ENCODE assay signal across 8 cellular contexts in the genomic region with DNA sequence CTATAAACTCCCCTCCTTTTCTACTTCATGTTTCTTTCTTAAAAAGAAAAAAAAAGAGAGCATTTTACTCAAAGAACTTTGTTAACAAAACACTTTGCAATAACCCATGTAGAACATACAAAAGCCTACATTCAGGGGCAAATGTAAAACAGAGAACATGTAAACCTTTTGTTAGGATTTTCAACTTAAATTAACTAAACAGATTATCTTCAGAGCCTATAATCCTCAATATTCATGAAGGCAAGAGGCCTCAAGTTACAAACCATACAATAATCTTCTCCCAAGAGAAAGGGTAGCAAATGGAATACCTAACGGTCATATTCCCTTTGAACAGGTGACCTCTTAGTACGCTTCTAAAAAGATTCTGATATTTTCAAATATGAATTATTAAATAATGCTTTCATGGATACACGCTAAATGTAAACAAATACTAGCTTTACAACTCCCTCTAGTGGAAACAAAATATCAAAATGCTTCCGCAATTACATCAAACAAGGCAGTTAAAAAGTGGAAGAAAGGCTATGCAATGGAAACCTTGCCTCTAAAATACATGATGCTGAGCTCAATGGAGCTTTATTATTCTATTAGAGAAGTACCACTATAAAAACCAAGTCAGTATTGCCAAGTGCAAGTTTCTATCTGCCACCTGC. TPM values are rescaled to one million over a fixed set of nuclear protein-coding genes. Genes with fewer than 3 reads are reported as not detected.
DNase-seq lines count a peak whose midpoint lies in the region; ATAC-seq and TF ChIP-seq lines count a peak whose summit lies in the region.

No MANE protein-coding gene starts in this region.

- no peaks in the 10 kb centered on the region for H3K9me3 ChIP-seq in upper lobe of left lung
- no peaks in the 10 kb centered on the region for H3K9me3 ChIP-seq in T-helper 17 cell (ENCODE audit: control insufficient read depth, low read length, poor library complexity, severe bottlenecking)

- 39% methylated on average over 4 of the region's 4 CpGs for WGBS in upper lobe of left lung, 2 donors

- intact Hi-C loops in activated CD8-positive, alpha-beta T cell treated with anti-CD3 and anti-CD28 coated beads for 36 hours (cut with micrococcal nuclease): no loop called here

- TF ChIP-seq CTCF in activated CD8-positive, alpha-beta T cell treated with anti-CD3 and anti-CD28 coated beads for 36 hours (IDR thresholded peaks at IDR 0.05): peak; percentile 47
- TF ChIP-seq CTCF in glutamatergic neuron (IDR thresholded peaks at IDR 0.05; ENCODE audit: partially characterized antibody, unreplicated experiment) (peak; percentile 58), upper lobe of left lung (IDR thresholded peaks at IDR 0.05) (peak in 4 of 6 experiments; percentile 15 to 53 (median 39))

- no peak for ATAC-seq in activated CD8-positive, alpha-beta T cell treated with anti-CD3 and anti-CD28 coated beads for 36 hours
- no peak for ATAC-seq in activated CD8-positive, alpha-beta T cell treated with anti-CD3 and anti-CD28 coated beads, Interleukin-2, amount 10 ng/mL, durations not matched to agents 7 days and 5 days
- peak; percentile 60; the same call in 2 of the 3 replicates for ATAC-seq in SK-N-SH treated with all-trans-retinoic acid at 6 μM for 48 hours
- peak in 1 of 2 donors; percentile 69 for ATAC-seq in upper lobe of left lung (ENCODE audit: low FRiP score in 2 of 2)
- no peak for ATAC-seq in HG02884 (IDR thresholded peaks at IDR 0.05; ENCODE audit: unreplicated experiment)
- no peak for ATAC-seq in T-helper 17 cell

- no peaks in the 10 kb centered on the region for H3K27me3 Mint-ChIP-seq in activated CD8-positive, alpha-beta T cell treated with anti-CD3 and anti-CD28 coated beads for 36 hours
- H3K27me3 Mint-ChIP-seq in activated CD8-positive, alpha-beta T cell treated with anti-CD3 and anti-CD28 coated beads, Interleukin-2, amount 10 ng/mL, durations not matched to agents 7 days and 5 days (ENCODE audit: low read depth): no peaks in the 10 kb centered on the region
- H3K27me3 Mint-ChIP-seq in glutamatergic neuron (ENCODE audit: unreplicated experiment) (peaks cover 4% of the 10 kb centered on the region), T-helper 17 cell (no peaks in the 10 kb centered on the region)
- H3K27me3 Mint-ChIP-seq in activated CD4-positive, alpha-beta T cell treated with anti-CD3 and anti-CD28 coated beads, Interleukin-2, amount 10 ng/mL, durations not matched to agents 7 days and 5 days: no peaks in the 10 kb centered on the region

- H3K4me1 ChIP-seq in upper lobe of left lung: peaks cover 0 to 9% (median 4%) of the 10 kb centered on the region in 4 donors

- H3K4me3 Mint-ChIP-seq in activated CD8-positive, alpha-beta T cell treated with anti-CD3 and anti-CD28 coated beads for 36 hours: no peak overlapping the region
- H3K4me3 Mint-ChIP-seq in activated CD8-positive, alpha-beta T cell treated with anti-CD3 and anti-CD28 coated beads, Interleukin-2, amount 10 ng/mL, durations not matched to agents 7 days and 5 days: no peak overlapping the region
- H3K4me3 Mint-ChIP-seq in glutamatergic neuron (ENCODE audit: unreplicated experiment): no peak overlapping the region
- no peak overlapping the region for H3K4me3 Mint-ChIP-seq in activated CD4-positive, alpha-beta T cell treated with anti-CD3 and anti-CD28 coated beads, Interleukin-2, amount 10 ng/mL, durations not matched to agents 7 days and 5 days
- no peak overlapping the region for H3K4me3 Mint-ChIP-seq in T-helper 17 cell

- no peaks in the 10 kb centered on the region for H3K27me3 ChIP-seq in upper lobe of left lung

- no peak for TF ChIP-seq POLR2A in upper lobe of left lung (IDR thresholded peaks at IDR 0.05)

- DNase-seq in activated CD8-positive, alpha-beta T cell treated with anti-CD3 and anti-CD28 coated beads for 36 hours: no peak
- no peak for DNase-seq in activated CD8-positive, alpha-beta T cell treated with anti-CD3 and anti-CD28 coated beads, Interleukin-2, amount 10 ng/mL, durations not matched to agents 7 days and 5 days
- no peak for DNase-seq in glutamatergic neuron
- DNase-seq in upper lobe of left lung: no peak
- no peak for DNase-seq in activated CD4-positive, alpha-beta T cell treated with anti-CD3 and anti-CD28 coated beads, Interleukin-2, amount 10 ng/mL, durations not matched to agents 7 days and 5 days
- DNase-seq in T-helper 17 cell: no peak

- POLR2A ChIA-PET in activated CD8-positive, alpha-beta T cell treated with anti-CD3 and anti-CD28 coated beads for 36 hours (lab: Charles Lee): interaction anchor here (1.5 kb wide), 1 partner anchor 10 kb away, joined by 4 read pairs; the partner anchor contains the start of gene CEP152
- POLR2A ChIA-PET in activated CD8-positive, alpha-beta T cell treated with anti-CD3 and anti-CD28 coated beads, Interleukin-2, amount 10 ng/mL, durations not matched to agents 7 days and 5 days (lab: Charles Lee): interaction anchor here (2.4 kb wide), 1 partner anchor 10 kb away, joined by 11 read pairs; the partner anchor contains the start of gene CEP152
- POLR2A ChIA-PET in activated CD4-positive, alpha-beta T cell treated with anti-CD3 and anti-CD28 coated beads, Interleukin-2, amount 10 ng/mL, durations not matched to agents 7 days and 5 days (lab: Charles Lee): interaction anchor here (0.6 kb wide), 1 partner anchor 10 kb away, joined by 3 read pairs; the partner anchor contains the start of gene CEP152

- no peak overlapping the region for H3K27ac Mint-ChIP-seq in activated CD8-positive, alpha-beta T cell treated with anti-CD3 and anti-CD28 coated beads for 36 hours
- H3K27ac Mint-ChIP-seq in activated CD8-positive, alpha-beta T cell treated with anti-CD3 and anti-CD28 coated beads, Interleukin-2, amount 10 ng/mL, durations not matched to agents 7 days and 5 days: no peak overlapping the region
- no peak overlapping the region for H3K27ac Mint-ChIP-seq in glutamatergic neuron (ENCODE audit: unreplicated experiment)
- no peak overlapping the region for H3K27ac Mint-ChIP-seq in activated CD4-positive, alpha-beta T cell treated with anti-CD3 and anti-CD28 coated beads, Interleukin-2, amount 10 ng/mL, durations not matched to agents 7 days and 5 days
- H3K27ac Mint-ChIP-seq in T-helper 17 cell: no peak overlapping the region

- peaks cover 20% of the 10 kb centered on the region for H3K4me1 Mint-ChIP-seq in activated CD8-positive, alpha-beta T cell treated with anti-CD3 and anti-CD28 coated beads for 36 hours (ENCODE audit: low read depth)
- peaks cover 49% of the 10 kb centered on the region for H3K4me1 Mint-ChIP-seq in activated CD8-positive, alpha-beta T cell treated with anti-CD3 and anti-CD28 coated beads, Interleukin-2, amount 10 ng/mL, durations not matched to agents 7 days and 5 days (ENCODE audit: low read depth)
- peaks cover 49% of the 10 kb centered on the region for H3K4me1 Mint-ChIP-seq in glutamatergic neuron (ENCODE audit: low read depth, unreplicated experiment)
- H3K4me1 Mint-ChIP-seq in activated CD4-positive, alpha-beta T cell treated with anti-CD3 and anti-CD28 coated beads, Interleukin-2, amount 10 ng/mL, durations not matched to agents 7 days and 5 days: peaks cover 62% of the 10 kb centered on the region
- H3K4me1 Mint-ChIP-seq in T-helper 17 cell: peaks cover 23% of the 10 kb centered on the region

- TF ChIP-seq EP300 in upper lobe of left lung (IDR thresholded peaks at IDR 0.05): no peak

- CTCF ChIA-PET in activated CD8-positive, alpha-beta T cell treated with anti-CD3 and anti-CD28 coated beads for 36 hours (lab: Charles Lee): interaction anchor here (1.0 to 2.8 kb wide), 3 partner anchors 9 to 175 kb away, joined by 3 to 13 read pairs (median 6); partner anchors contain the start of gene CEP152
- CTCF ChIA-PET in activated CD8-positive, alpha-beta T cell treated with anti-CD3 and anti-CD28 coated beads, Interleukin-2, amount 10 ng/mL, durations not matched to agents 7 days and 5 days (lab: Charles Lee): interaction anchor here (0.8 to 2.5 kb wide), 7 partner anchors 9 to 465 kb away, joined by 3 to 17 read pairs (median 3); partner anchors contain the start of genes CEP152 and SHC4
- CTCF ChIA-PET in activated CD4-positive, alpha-beta T cell treated with anti-CD3 and anti-CD28 coated beads, Interleukin-2, amount 10 ng/mL, durations not matched to agents 7 days and 5 days (lab: Charles Lee): interaction anchor here (1.5 kb wide), 1 partner anchor 10 kb away, joined by 10 read pairs; the partner anchor contains the start of gene CEP152

- H3K9me3 Mint-ChIP-seq in activated CD8-positive, alpha-beta T cell treated with anti-CD3 and anti-CD28 coated beads for 36 hours: no peaks in the 10 kb centered on the region
- no peaks in the 10 kb centered on the region for H3K9me3 Mint-ChIP-seq in activated CD8-positive, alpha-beta T cell treated with anti-CD3 and anti-CD28 coated beads, Interleukin-2, amount 10 ng/mL, durations not matched to agents 7 days and 5 days (ENCODE audit: insufficient read depth)
- peaks cover 7% of the 10 kb centered on the region for H3K9me3 Mint-ChIP-seq in glutamatergic neuron (ENCODE audit: unreplicated experiment)
- H3K9me3 Mint-ChIP-seq in activated CD4-positive, alpha-beta T cell treated with anti-CD3 and anti-CD28 coated beads, Interleukin-2, amount 10 ng/mL, durations not matched to agents 7 days and 5 days: no peaks in the 10 kb centered on the region

- no peaks in the 10 kb centered on the region for H3K36me3 ChIP-seq in upper lobe of left lung

- H3K27ac ChIP-seq in upper lobe of left lung: no peak overlapping the region

- peaks cover 39% of the 10 kb centered on the region for H3K36me3 Mint-ChIP-seq in activated CD8-positive, alpha-beta T cell treated with anti-CD3 and anti-CD28 coated beads for 36 hours (ENCODE audit: low read depth)
- H3K36me3 Mint-ChIP-seq in activated CD8-positive, alpha-beta T cell treated with anti-CD3 and anti-CD28 coated beads, Interleukin-2, amount 10 ng/mL, durations not matched to agents 7 days and 5 days (ENCODE audit: low read depth): peaks cover 47% of the 10 kb centered on the region
- H3K36me3 Mint-ChIP-seq in glutamatergic neuron (ENCODE audit: unreplicated experiment): no peaks in the 10 kb centered on the region
- peaks cover 61% of the 10 kb centered on the region for H3K36me3 Mint-ChIP-seq in activated CD4-positive, alpha-beta T cell treated with anti-CD3 and anti-CD28 coated beads, Interleukin-2, amount 10 ng/mL, durations not matched to agents 7 days and 5 days (ENCODE audit: low read depth)
- H3K36me3 Mint-ChIP-seq in T-helper 17 cell (ENCODE audit: low read depth): peaks cover 11% of the 10 kb centered on the region

- H3K4me3 ChIP-seq in upper lobe of left lung: no peak overlapping the region

TF ChIP-seq in SK-N-SH treated with all-trans-retinoic acid at 6 μM for 48 hours, 23 proteins besides CTCF, POLR2A, EP300 and RAD21 (continues in another document):
- TF ChIP-seq ZNF8 (CRISPR knock-in tag; IDR thresholded peaks at IDR 0.05): no peak
- TF ChIP-seq ISL1 (CRISPR knock-in tag; IDR thresholded peaks at IDR 0.05): no peak

RNA-seq across cellular contexts. Expression of gene CEP152, which starts 9.9 kb away (rescaled TPM):
- total RNA-seq in activated CD8-positive, alpha-beta T cell treated with anti-CD3 and anti-CD28 coated beads for 36 hours: 10 to 100 TPM; 39.2 to 39.7 TPM
- total RNA-seq in activated CD8-positive, alpha-beta T cell treated with anti-CD3 and anti-CD28 coated beads, Interleukin-2, amount 10 ng/mL, durations not matched to agents 7 days and 5 days: 10 to 100 TPM; 39.6 to 40.0 TPM
- total RNA-seq in glutamatergic neuron (ENCODE audit: unreplicated experiment): 8.0 TPM
- total RNA-seq in upper lobe of left lung: 10 to 100 TPM in 3 of 6 donors, 1 to 10 TPM in 3; 2.3 to 58.9 (median 8.4) TPM
- 10 to 100 TPM; 36.2 to 38.0 TPM for total RNA-seq in activated CD4-positive, alpha-beta T cell treated with anti-CD3 and anti-CD28 coated beads, Interleukin-2, amount 10 ng/mL, durations not matched to agents 7 days and 5 days
- total RNA-seq in T-helper 17 cell: 10 to 100 TPM in 1 of 2 donors, 1 to 10 TPM in 1; 8.5 to 14.8 TPM
